21 cellular contexts compared by ENCODE assay signal in genomic region chr6:5192135-5192794, GRCh38.
A peak's percentile ranks its signal among the peaks of the same experiment; 100 is the strongest.
DNase-seq lines count a peak whose midpoint lies in the region; ATAC-seq and TF ChIP-seq lines count a peak whose summit lies in the region.
"Had no signal": no experiment of that assay in that cellular context is flagged by ENCODE, and none has a peak within 500 bp of the region (broad histone marks: within the 10 kb centered on the region; RNA-seq: fewer than 3 reads in every experiment).

No MANE protein-coding gene starts in this region.

- no peak overlapping the region for H3K23ac ChIP-seq in trophoblast cell (ENCODE audit: low read length)

- peaks cover 2% of the 10 kb centered on the region for H3K79me2 ChIP-seq in trophoblast cell (ENCODE audit: control insufficient read depth, insufficient read depth, low read length, poor library complexity)

- H3K36me3 ChIP-seq in Caco-2 (ENCODE audit: control insufficient read depth, insufficient read depth, low read length) (no peaks in the 10 kb centered on the region), HUES64 (ENCODE audit: insufficient read depth, low read length) (no peaks in the 10 kb centered on the region), endodermal cell (ENCODE audit: control insufficient read depth, insufficient read depth, low read length) (no peaks in the 10 kb centered on the region), trophoblast cell (ENCODE audit: control insufficient read depth in 1 of 2, insufficient read depth in 2 of 2, low read length in 2 of 2) (peaks cover 0 to 1% of the 10 kb centered on the region in 2 experiments)
- H3K36me3 ChIP-seq: HAP-1 had no signal

- H3K36me3 Mint-ChIP-seq in Caco-2 (ENCODE audit: insufficient read depth, unreplicated experiment), result peaks cover 7% of the 10 kb centered on the region
- peaks cover 9% of the 10 kb centered on the region for H3K36me3 Mint-ChIP-seq in endodermal cell (ENCODE audit: low read depth)

- H4K8ac ChIP-seq in trophoblast cell (ENCODE audit: low read depth, low read length), result peak overlapping the region; percentile 70

- CTCF ChIA-PET in Caco-2 (lab: Charles Lee), result interaction anchor here (1.2 kb wide), 1 partner anchor 206 kb away, joined by 3 read pairs; no protein-coding TSS in a partner anchor

- no peak overlapping the region for H3K4ac ChIP-seq in trophoblast cell (ENCODE audit: low read depth, low read length)

- no peak overlapping the region for H2BK5ac ChIP-seq in trophoblast cell (ENCODE audit: low read depth, low read length, poor library complexity)

- POLR2A ChIA-PET in Caco-2 (lab: Charles Lee), result no interaction called here

- H3K4me2 ChIP-seq in trophoblast cell (ENCODE audit: low read length), result no peak overlapping the region
- H3K4me2 ChIP-seq: A549 had no signal

- H3K4me3 ChIP-seq in Caco-2 (ENCODE audit: low read depth, low read length) (no peak overlapping the region), HUES64 (ENCODE audit: low read length) (no peak overlapping the region), endodermal cell (ENCODE audit: low read length) (no peak overlapping the region), trophoblast cell (ENCODE audit: low read depth, low read length) (no peak overlapping the region)
- H3K4me3 ChIP-seq: A549, HAP-1 had no signal

- WGBS in HUES64, result 81% methylated on average over 11 of the region's 11 CpGs
- WGBS in endodermal cell (ENCODE audit: insufficient coverage in 1 of 2, insufficient read length in 1 of 2), 2 experiments, result 86 to 90% methylated on average over 7 to 11 of the region's 11 CpGs
- no CpG with 5 or more reads among the region's 11 CpGs for WGBS in trophoblast cell (ENCODE audit: extremely low coverage, insufficient coverage, insufficient read length)

- DNase-seq in Caco-2, result no peak
- no peak for DNase-seq in endodermal cell
- DNase-seq in trophoblast cell, result no peak
- DNase-seq in NCI-H446 (lab: John Stamatoyannopoulos, UW), result no peak
- no peak for DNase-seq in sciatic nerve (ENCODE audit: low spot score)
- DNase-seq: CD4-positive, CD25-positive, alpha-beta regulatory T cell; COR-L47; DMS 273 treated with DMSO at 0.1 percent for 48 hours; DMS79 treated with DMSO at 0.1 percent for 48 hours; Karpas-422; NCI-H1694; NCI-H2081; NCI-H2171; NCI-H526; OCI-M1 had no signal

- H3K27me3 Mint-ChIP-seq in Caco-2 (ENCODE audit: insufficient read depth, unreplicated experiment) (no peaks in the 10 kb centered on the region), endodermal cell (ENCODE audit: insufficient read depth) (no peaks in the 10 kb centered on the region)
- H3K27me3 Mint-ChIP-seq: B cell; CD4-positive, CD25-positive, alpha-beta regulatory T cell had no signal

- no peaks in the 10 kb centered on the region for H3K79me1 ChIP-seq in trophoblast cell (ENCODE audit: low read length)

- peaks cover 17% of the 10 kb centered on the region for H3K4me1 ChIP-seq in Caco-2
- H3K4me1 ChIP-seq in HUES64 (ENCODE audit: insufficient read depth, low read length), result peaks cover 9% of the 10 kb centered on the region; the same call in 1 of the 2 replicates
- peaks cover 4% of the 10 kb centered on the region for H3K4me1 ChIP-seq in endodermal cell (ENCODE audit: control insufficient read depth, insufficient read depth, low read length)
- peaks cover 0 to 2% of the 10 kb centered on the region in 2 experiments for H3K4me1 ChIP-seq in trophoblast cell (ENCODE audit: control insufficient read depth in 1 of 2, insufficient read depth in 2 of 2, low read length in 2 of 2)
- H3K4me1 ChIP-seq: HAP-1 had no signal

- H2BK12ac ChIP-seq in trophoblast cell (ENCODE audit: low read length), result peak overlapping the region; percentile 30

- H3K9me3 ChIP-seq in Caco-2, result no peaks in the 10 kb centered on the region
- no peaks in the 10 kb centered on the region for H3K9me3 ChIP-seq in HUES64 (ENCODE audit: insufficient read depth, low read depth, low read length)
- H3K9me3 ChIP-seq in endodermal cell (ENCODE audit: control insufficient read depth, low read length), result no peaks in the 10 kb centered on the region
- H3K9me3 ChIP-seq in trophoblast cell (ENCODE audit: insufficient read depth, low read depth, low read length), result no peaks in the 10 kb centered on the region
- H3K9me3 ChIP-seq: A549, HAP-1 had no signal

- H3K27me3 ChIP-seq in Caco-2 (replicated peaks; ENCODE audit: control insufficient read depth, insufficient read depth, low read length) (no peaks in the 10 kb centered on the region), HUES64 (ENCODE audit: insufficient read depth, low read length) (no peaks in the 10 kb centered on the region), endodermal cell (ENCODE audit: control insufficient read depth, insufficient read depth, low read length, poor library complexity, severe bottlenecking) (no peaks in the 10 kb centered on the region), trophoblast cell (ENCODE audit: insufficient read depth, low read length) (no peaks in the 10 kb centered on the region)

- H3K14ac ChIP-seq in trophoblast cell (ENCODE audit: low read length), result peak overlapping the region; percentile 80

- TF ChIP-seq CTCF in Caco-2 (IDR thresholded peaks at IDR 0.05; ENCODE audit: insufficient read depth in 1 of 2, low read depth in 1 of 2, low read length in 1 of 2, severe bottlenecking in 1 of 2, unreplicated experiment in 1 of 2) (no peak), endodermal cell (conservative IDR thresholded peaks at IDR 0.05) (no peak)

- H3K18ac ChIP-seq in trophoblast cell (ENCODE audit: low read length), result peak overlapping the region; percentile 29

- intact Hi-C loops in Caco-2 (cut with micrococcal nuclease; ENCODE audit: unreplicated experiment), result no loop called here
- intact Hi-C loops in sciatic nerve (cut with DNase I), result no loop called here

- H2AFZ ChIP-seq in trophoblast cell (ENCODE audit: insufficient read depth, low read length, poor library complexity), result no peak overlapping the region

- H3K9me3 Mint-ChIP-seq in Caco-2 (ENCODE audit: unreplicated experiment), result no peaks in the 10 kb centered on the region
- H3K9me3 Mint-ChIP-seq in endodermal cell, result no peaks in the 10 kb centered on the region
- H3K9me3 Mint-ChIP-seq: CD4-positive, CD25-positive, alpha-beta regulatory T cell had no signal

- H2AK5ac ChIP-seq in trophoblast cell (ENCODE audit: low read length), result peak overlapping the region; percentile 77

- no peak overlapping the region for H3K9ac ChIP-seq in HUES64 (ENCODE audit: low read depth, low read length)
- H3K9ac ChIP-seq in endodermal cell (ENCODE audit: extremely low read depth, low read length, poor library complexity, severe bottlenecking), result no peak overlapping the region
- no peak overlapping the region for H3K9ac ChIP-seq in trophoblast cell (ENCODE audit: low read length)

- peak overlapping the region; percentile 57 for H4K91ac ChIP-seq in trophoblast cell (ENCODE audit: low read depth, low read length)

- H3K4me1 Mint-ChIP-seq in Caco-2 (ENCODE audit: low read depth, unreplicated experiment) (peaks cover 9% of the 10 kb centered on the region), endodermal cell (peaks cover 20% of the 10 kb centered on the region)
- H3K4me1 Mint-ChIP-seq: B cell had no signal

- peak overlapping the region; percentile 50 for H3K27ac Mint-ChIP-seq in Caco-2 (ENCODE audit: unreplicated experiment)
- H3K27ac Mint-ChIP-seq in endodermal cell, result peak overlapping the region; percentile 20
- H3K27ac Mint-ChIP-seq: B cell had no signal

- no TSS peak for BruUV-seq in Caco-2 (replicated peaks; lab: Mats Ljungman, UMichigan)

- H2BK120ac ChIP-seq in trophoblast cell (ENCODE audit: insufficient read depth, low read length, poor library complexity), result peak overlapping the region; percentile 43

- H3K27ac ChIP-seq in HUES64 (ENCODE audit: low read depth, low read length) (0 out of 2 replicates have a peak overlapping the region, but pooled peaks have one; percentile 25), endodermal cell (ENCODE audit: low read depth, low read length) (no peak overlapping the region), trophoblast cell (ENCODE audit: low read depth, low read length) (no peak overlapping the region)

- no peak for ATAC-seq in sciatic nerve
- no peak for ATAC-seq in HG03520 (IDR thresholded peaks at IDR 0.05; ENCODE audit: unreplicated experiment)
- ATAC-seq: A549, Right ventricle myocardium inferior had no signal

- H3K4me3 Mint-ChIP-seq in Caco-2 (ENCODE audit: unreplicated experiment) (no peak overlapping the region), endodermal cell (no peak overlapping the region)
- H3K4me3 Mint-ChIP-seq: B cell; CD4-positive, CD25-positive, alpha-beta regulatory T cell had no signal

- peak overlapping the region; percentile 36 for H4K12ac ChIP-seq in trophoblast cell (ENCODE audit: low read depth, low read length)
